Comparison of ENCODE assay signal across 8 cellular contexts in genomic region chr6:108558372-108559096, GRCh38. TPM values are rescaled to one million over a fixed set of nuclear protein-coding genes. Genes with fewer than 3 reads are reported as not detected.
A peak's percentile ranks its signal among the peaks of the same experiment; 100 is the strongest.
DNase-seq lines count a peak whose midpoint lies in the region; ATAC-seq and TF ChIP-seq lines count a peak whose summit lies in the region.

No MANE protein-coding gene starts in this region.

- H2AFZ ChIP-seq in GM23338, result peak overlapping the region; percentile 97

- no peaks in the 10 kb centered on the region for H4K20me1 ChIP-seq in GM23338 (replicated peaks; ENCODE audit: insufficient read depth)

- H3K36me3 ChIP-seq in GM23338 (ENCODE audit: insufficient read depth), result no peaks in the 10 kb centered on the region

- H3K9me3 Mint-ChIP-seq in GM23338, result peaks cover 6% of the 10 kb centered on the region; the same call in 2 of the 3 replicates
- H3K9me3 Mint-ChIP-seq in activated T-helper 17 cell treated with anti-CD3 and anti-CD28 coated beads, Interleukin-2, amount 50 U/mL, for 72 hours, result no peaks in the 10 kb centered on the region
- H3K9me3 Mint-ChIP-seq in naive B cell, result no peaks in the 10 kb centered on the region

- H3K4me3 Mint-ChIP-seq in GM23338 (peak overlapping the region; percentile 96), naive B cell (peak overlapping the region; percentile 82 to 100 (median 98))
- H3K4me3 Mint-ChIP-seq in activated T-helper 17 cell treated with anti-CD3 and anti-CD28 coated beads, Interleukin-2, amount 50 U/mL, for 72 hours, result peak overlapping the region; percentile 86

- H3F3A ChIP-seq in GM23338 (replicated peaks; ENCODE audit: low read depth), result 0 out of 2 replicates have a peak, but pooled peaks cover 3% of the 10 kb centered on the region

- H3K27me3 Mint-ChIP-seq in GM23338 (ENCODE audit: insufficient read depth, low read depth, poor library complexity) (peaks cover 30% of the 10 kb centered on the region), naive B cell (peaks cover 7 to 15% (median 11%) of the 10 kb centered on the region in 3 donors)
- no peaks in the 10 kb centered on the region for H3K27me3 Mint-ChIP-seq in activated T-helper 17 cell treated with anti-CD3 and anti-CD28 coated beads, Interleukin-2, amount 50 U/mL, for 72 hours

- H3K4me1 Mint-ChIP-seq in GM23338 (peaks cover 14% of the 10 kb centered on the region), naive B cell (peaks cover 21 to 25% (median 23%) of the 10 kb centered on the region in 3 donors)
- peaks cover 14% of the 10 kb centered on the region for H3K4me1 Mint-ChIP-seq in activated T-helper 17 cell treated with anti-CD3 and anti-CD28 coated beads, Interleukin-2, amount 50 U/mL, for 72 hours

- H3K27ac Mint-ChIP-seq in GM23338 (peak overlapping the region; percentile 94), naive B cell (peak overlapping the region; percentile 99 to 100 (median 100))
- H3K27ac Mint-ChIP-seq in activated T-helper 17 cell treated with anti-CD3 and anti-CD28 coated beads, Interleukin-2, amount 50 U/mL, for 72 hours, result peak overlapping the region; percentile 96

- peak overlapping the region; percentile 100 for H3K27ac ChIP-seq in GM23338 (ENCODE audit: low read depth)

- DNase-seq in DMS53 (lab: John Stamatoyannopoulos, UW) (peak; percentile 99), GM23338 (ENCODE audit: low spot score) (peak; percentile 99), LHCN-M2 (ENCODE audit: low read depth) (peak; percentile 99), RKO (ENCODE audit: low spot score) (peak; percentile 99), fibroblast of gingiva (ENCODE audit: low read depth) (peak; percentile 100), naive B cell (peak; percentile 96)
- peak; percentile 86 to 94 for DNase-seq in stimulated activated CD8-positive, alpha-beta memory T cell treated with anti-CD3 and anti-CD28 coated beads, Interleukin-7, amount 100 ng/mL, for 48 hours (ENCODE audit: extremely low read depth in 1 of 2, low read depth in 1 of 2)

- H3K27me3 ChIP-seq in GM23338 (ENCODE audit: insufficient read depth), result peaks cover 43% of the 10 kb centered on the region

- TF ChIP-seq CTCF in GM23338 (conservative IDR thresholded peaks at IDR 0.05; ENCODE audit: low read depth in 2 of 2), result no peak

- peak overlapping the region; percentile 97 for H3K4me3 ChIP-seq in GM23338

- H3K36me3 Mint-ChIP-seq in GM23338 (ENCODE audit: low read depth), result peaks cover 5% of the 10 kb centered on the region; the same call in 2 of the 3 replicates
- peaks cover 27% of the 10 kb centered on the region for H3K36me3 Mint-ChIP-seq in activated T-helper 17 cell treated with anti-CD3 and anti-CD28 coated beads, Interleukin-2, amount 50 U/mL, for 72 hours (ENCODE audit: low read depth)
- H3K36me3 Mint-ChIP-seq in naive B cell, result peaks cover 0 to 2% of the 10 kb centered on the region in 2 donors

- peaks cover 15% of the 10 kb centered on the region for H3K79me2 ChIP-seq in GM23338 (replicated peaks; ENCODE audit: insufficient read depth)

- H3K4me2 ChIP-seq in GM23338, result peak overlapping the region; percentile 85

- ATAC-seq in GM23338, result peak; percentile 16
- peak; percentile 72 for ATAC-seq in activated T-helper 17 cell treated with anti-CD3 and anti-CD28 coated beads, Interleukin-2, amount 50 U/mL, for 72 hours (replicated peaks)
- peak; percentile 65 to 71 for ATAC-seq in naive B cell (ENCODE audit: low read depth in 2 of 2)

- H3K4me1 ChIP-seq in GM23338 (ENCODE audit: insufficient read depth), result peaks cover 21% of the 10 kb centered on the region

- no peaks in the 10 kb centered on the region for H3K9me2 ChIP-seq in GM23338 (ENCODE audit: insufficient read depth)

TF ChIP-seq in GM23338, 12 proteins besides CTCF, POLR2A, EP300 and RAD21:
- TF ChIP-seq CREB1 (CRISPR knock-in tag; IDR thresholded peaks at IDR 0.05; ENCODE audit: low read depth) (peak; percentile 98), STAT1 (IDR thresholded peaks at IDR 0.05; ENCODE audit: unreplicated experiment) (no peak), EZH2 (IDR thresholded peaks at IDR 0.05; ENCODE audit: low read depth, unreplicated experiment) (no peak), JUNB (IDR thresholded peaks at IDR 0.05; ENCODE audit: unreplicated experiment) (no peak), EZH2phosphoT487 (IDR thresholded peaks at IDR 0.05; ENCODE audit: unreplicated experiment) (no peak), REST (IDR thresholded peaks at IDR 0.05; ENCODE audit: unreplicated experiment) (no peak), NANOG (IDR thresholded peaks at IDR 0.05; ENCODE audit: borderline replicate concordance) (no peak)

RNA-seq across cellular contexts. Expression of gene FOXO3, which starts 2.2 kb away (rescaled TPM):
- 20.2 and 20.4 TPM in 2 replicates for total RNA-seq in GM23338 (2014; rRNA removed; shearing (Covaris generic))
- polyA plus RNA-seq in GM23338 (2016; fragmentation: Nextera tagmentation; extraction: Ambion mirVana) (9.1 and 9.8 TPM in 2 replicates), naive B cell (ENCODE audit: low read depth in 6 of 6) (10 to 100 TPM in 5 of 6 donors, 1 to 10 TPM in 1; 9.9 to 25.6 (median 13.6) TPM)
- 41.0 and 58.8 TPM in 2 replicates for total RNA-seq in LHCN-M2 (2014; rRNA removed)
- polyA plus RNA-seq in LHCN-M2 (2012), result 13.6 TPM
- 10 to 100 TPM; 10.4 to 21.3 TPM for total RNA-seq in activated T-helper 17 cell treated with anti-CD3 and anti-CD28 coated beads, Interleukin-2, amount 50 U/mL, for 72 hours

Comparison
In these comparisons a context has a peak if more than half of its experiments do, and no peak if none do; other contexts are left out.
1. Peak in every context shown above with its lines: DNase-seq, ATAC-seq, H3K4me3 ChIP-seq and H3K27ac ChIP-seq.
2. ATAC-seq: peak in every context shown above with its lines; median percentile 72 in activated T-helper 17 cell treated with anti-CD3 and anti-CD28 coated beads, Interleukin-2, amount 50 U/mL, for 72 hours; 68 in naive B cell; 16 in GM23338.